Comparison of ENCODE assay signal across 9 cellular contexts in the genomic region with DNA sequence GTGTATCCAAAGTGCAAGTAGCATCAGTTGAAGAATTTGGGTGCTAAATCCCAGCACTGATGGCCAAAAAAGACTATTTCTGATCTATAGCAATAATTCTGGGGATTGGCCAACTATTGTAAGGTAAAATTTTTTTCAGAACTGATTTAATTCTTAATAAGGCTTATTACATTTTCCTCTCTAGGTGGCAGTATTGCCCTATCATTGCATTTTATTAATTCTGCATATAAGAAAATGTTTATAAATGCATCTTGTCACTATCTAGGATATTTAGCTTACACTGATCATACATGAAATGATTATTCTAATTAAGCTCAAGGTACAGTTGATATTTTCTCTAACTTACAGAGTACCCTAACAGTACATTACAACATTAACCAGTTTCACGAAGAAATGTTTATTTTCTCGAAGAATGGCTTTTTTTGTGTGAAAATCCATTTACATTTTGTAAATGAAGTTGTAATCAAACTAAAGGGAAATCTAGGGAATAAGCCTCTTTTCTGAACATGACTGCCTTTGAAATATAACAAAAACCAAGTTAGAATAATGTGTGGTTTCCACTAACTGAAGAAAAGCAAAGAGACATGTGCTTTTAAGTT. TPM values are rescaled to one million over a fixed set of nuclear protein-coding genes. Genes with fewer than 3 reads are reported as not detected.
DNase-seq lines count a peak whose midpoint lies in the region; ATAC-seq and TF ChIP-seq lines count a peak whose summit lies in the region.
"Had no signal": no experiment of that assay in that cellular context is flagged by ENCODE, and none has a peak within 500 bp of the region (broad histone marks: within the 10 kb centered on the region; RNA-seq: fewer than 3 reads in every experiment).

No MANE protein-coding gene starts in this region.

- H3K4me1 Mint-ChIP-seq in natural killer cell = no peaks in the 10 kb centered on the region
- H3K4me1 Mint-ChIP-seq in natural killer cell treated with Interleukin-12 subunit alpha and Interleukin-12 subunit beta and Interleukin-15 and Interleukin-18, amount 100 ng/mL, for 72 hours (ENCODE audit: low read depth in 2 of 2) = no peaks in the 10 kb centered on the region
- H3K4me1 Mint-ChIP-seq: central memory CD8-positive, alpha-beta T cell had no signal

- intact Hi-C loops in natural killer cell (cut with micrococcal nuclease) (no loop called here), dorsolateral prefrontal cortex (cut with DNase I) (loop anchor here (2.0 to 5.0 kb wide), 3 partner anchors 116 to 956 kb away; no protein-coding TSS in a partner anchor), ovary (cut with DNase I) (loop anchor here in 3 of 4 donors (1.0 to 5.0 kb wide), 3 partner anchors 118 to 121 kb away; no protein-coding TSS in a partner anchor)

- H3K4me1 ChIP-seq in ovary (ENCODE audit: insufficient read depth) = no peaks in the 10 kb centered on the region

- H3K27me3 ChIP-seq in dorsolateral prefrontal cortex = peaks cover 0 to 2% (median 0%) of the 10 kb centered on the region in 45 donors
- H3K27me3 ChIP-seq in ovary = no peaks in the 10 kb centered on the region

- TF ChIP-seq POLR2A in ovary (IDR thresholded peaks at IDR 0.05) = no peak

- no peak for ATAC-seq in natural killer cell
- no peak for ATAC-seq in natural killer cell treated with Interleukin-12 subunit alpha and Interleukin-12 subunit beta and Interleukin-15 and Interleukin-18, amount 100 ng/mL, for 72 hours
- ATAC-seq in HG02642 (IDR thresholded peaks at IDR 0.05; ENCODE audit: poor library complexity, unreplicated experiment) = no peak
- no peak for ATAC-seq in HG03039 (IDR thresholded peaks at IDR 0.05; ENCODE audit: unreplicated experiment)

- H3K36me3 ChIP-seq in ovary = no peaks in the 10 kb centered on the region

- no peaks in the 10 kb centered on the region for H3K9me3 ChIP-seq in ovary

- no peak overlapping the region for H3K27ac Mint-ChIP-seq in natural killer cell
- H3K27ac Mint-ChIP-seq in natural killer cell treated with Interleukin-12 subunit alpha and Interleukin-12 subunit beta and Interleukin-15 and Interleukin-18, amount 100 ng/mL, for 72 hours = no peak overlapping the region

- no peak overlapping the region for H3K4me3 Mint-ChIP-seq in natural killer cell
- H3K4me3 Mint-ChIP-seq in natural killer cell treated with Interleukin-12 subunit alpha and Interleukin-12 subunit beta and Interleukin-15 and Interleukin-18, amount 100 ng/mL, for 72 hours = no peak overlapping the region
- H3K4me3 Mint-ChIP-seq: central memory CD8-positive, alpha-beta T cell had no signal

- H3K9me3 Mint-ChIP-seq in natural killer cell = no peaks in the 10 kb centered on the region
- no peaks in the 10 kb centered on the region for H3K9me3 Mint-ChIP-seq in natural killer cell treated with Interleukin-12 subunit alpha and Interleukin-12 subunit beta and Interleukin-15 and Interleukin-18, amount 100 ng/mL, for 72 hours
- H3K9me3 Mint-ChIP-seq: central memory CD8-positive, alpha-beta T cell had no signal

- WGBS in ovary, 3 donors = 85 to 92% (median 87%) methylated on average over 2 of the region's 2 CpGs

- TF ChIP-seq CTCF in natural killer cell (IDR thresholded peaks at IDR 0.05) = peak; percentile 28
- TF ChIP-seq CTCF in dorsolateral prefrontal cortex (IDR thresholded peaks at IDR 0.05 in 54 of 56, conservative IDR thresholded peaks at IDR 0.05 in 2 of 56; ENCODE audit: low read depth in 1 of 56, partially characterized antibody in 56 of 56) = peak; percentile 65 to 91 (median 76)
- TF ChIP-seq CTCF in ovary (IDR thresholded peaks at IDR 0.05) = peak; percentile 45 to 69 (median 45)

- H3K4me3 ChIP-seq in dorsolateral prefrontal cortex = no peak overlapping the region
- no peak overlapping the region for H3K4me3 ChIP-seq in ovary

- no peaks in the 10 kb centered on the region for H3K27me3 Mint-ChIP-seq in natural killer cell (ENCODE audit: low read depth in 2 of 2)
- H3K27me3 Mint-ChIP-seq in natural killer cell treated with Interleukin-12 subunit alpha and Interleukin-12 subunit beta and Interleukin-15 and Interleukin-18, amount 100 ng/mL, for 72 hours = no peaks in the 10 kb centered on the region
- H3K27me3 Mint-ChIP-seq: central memory CD8-positive, alpha-beta T cell had no signal

- TF ChIP-seq EP300 in ovary (IDR thresholded peaks at IDR 0.05) = no peak

- H3K27ac ChIP-seq in dorsolateral prefrontal cortex (no peak overlapping the region), ovary (no peak overlapping the region)

- no peak for DNase-seq in natural killer cell
- DNase-seq in natural killer cell treated with Interleukin-12 subunit alpha and Interleukin-12 subunit beta and Interleukin-15 and Interleukin-18, amount 100 ng/mL, for 72 hours (ENCODE audit: low spot score) = no peak
- peak; percentile 12 for DNase-seq in NCI-H526 treated with DMSO at 0.1 percent for 48 hours (lab: John Stamatoyannopoulos, UW)
- DNase-seq in dorsolateral prefrontal cortex = no peak
- no peak for DNase-seq in ovary
- DNase-seq in stimulated activated CD4-positive, alpha-beta T cell treated with anti-CD3 and anti-CD28 coated beads, Interleukin-15, amount 100 ng/mL, for 24 hours = no peak

- no peaks in the 10 kb centered on the region for H3K36me3 Mint-ChIP-seq in natural killer cell
- H3K36me3 Mint-ChIP-seq in natural killer cell treated with Interleukin-12 subunit alpha and Interleukin-12 subunit beta and Interleukin-15 and Interleukin-18, amount 100 ng/mL, for 72 hours = no peaks in the 10 kb centered on the region

RNA-seq across cellular contexts. Expression of a gene that starts 11.0 kb away (rescaled TPM):
- total RNA-seq in natural killer cell (1 to 10 TPM; 2.5 to 4.2 (median 3.7) TPM), dorsolateral prefrontal cortex (10 to 100 TPM in 61 of 120 experiments, 1 to 10 TPM in 59; 2.1 to 27.6 (median 10.1) TPM), ovary (10 to 100 TPM in 1 of 7 donors, 1 to 10 TPM in 5, under 1 TPM in 1; 0.56 to 12.9 (median 1.8) TPM)
- total RNA-seq in natural killer cell treated with Interleukin-12 subunit alpha and Interleukin-12 subunit beta and Interleukin-15 and Interleukin-18, amount 100 ng/mL, for 72 hours = 1 to 10 TPM in 1 of 2 donors, under 1 TPM in 1; 0.07 to 2.1 TPM
- under 1 TPM; 0.17 to 0.18 TPM for polyA plus RNA-seq in ovary
